ENCODE assay signal across 12 cellular contexts in the genomic region with DNA sequence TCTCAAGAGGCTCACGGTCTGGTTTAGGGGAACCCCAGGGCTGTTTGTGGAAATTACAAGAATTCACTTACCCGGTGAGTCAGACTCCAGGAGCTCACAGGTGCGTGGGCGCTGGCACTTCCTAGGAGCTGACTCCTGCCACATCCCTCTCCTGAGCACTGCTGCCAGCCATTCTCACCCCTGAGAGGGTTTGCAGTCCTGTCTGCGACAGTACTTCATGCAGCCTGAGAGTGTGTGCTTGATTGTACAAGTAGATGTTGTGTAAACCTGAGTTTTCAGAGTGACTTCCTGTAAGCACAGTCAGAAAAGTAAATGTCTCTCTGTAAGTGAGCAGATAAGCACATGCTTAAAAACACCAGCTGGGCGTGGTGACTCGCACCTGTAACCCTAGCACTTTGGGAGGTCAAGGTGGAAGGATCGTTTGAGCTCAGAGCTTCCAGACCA. TPM values are rescaled to one million over a fixed set of nuclear protein-coding genes. Genes with fewer than 3 reads are reported as not detected.
DNase-seq lines count a peak whose midpoint lies in the region; ATAC-seq and TF ChIP-seq lines count a peak whose summit lies in the region.
"Had no signal": no experiment of that assay in that cellular context is flagged by ENCODE, and none has a peak within 500 bp of the region (broad histone marks: within the 10 kb centered on the region; RNA-seq: fewer than 3 reads in every experiment).

No MANE protein-coding gene starts in this region.

- H3K79me2 ChIP-seq in Karpas-422 (ENCODE audit: low read length), result no peaks in the 10 kb centered on the region

- H3K36me3 Mint-ChIP-seq in progenitor cell of endocrine pancreas (ENCODE audit: insufficient read depth), result peaks cover 11% of the 10 kb centered on the region

- H3K27me3 ChIP-seq in Karpas-422 (ENCODE audit: low read length), result no peaks in the 10 kb centered on the region
- H3K27me3 ChIP-seq: testis had no signal

- ATAC-seq in HG02678 (IDR thresholded peaks at IDR 0.05; ENCODE audit: unreplicated experiment), result no peak
- ATAC-seq in HG03520 (IDR thresholded peaks at IDR 0.05; ENCODE audit: unreplicated experiment), result no peak

- no peak overlapping the region for H3K4me3 ChIP-seq in Karpas-422 (ENCODE audit: low read length)
- H3K4me3 ChIP-seq: testis had no signal

- no peaks in the 10 kb centered on the region for H4K20me1 ChIP-seq in Karpas-422 (ENCODE audit: insufficient read depth, low read depth, low read length)

- no peaks in the 10 kb centered on the region for H3K4me1 Mint-ChIP-seq in progenitor cell of endocrine pancreas (ENCODE audit: low read depth)
- H3K4me1 Mint-ChIP-seq: neural crest cell had no signal

- H3K9me3 Mint-ChIP-seq in progenitor cell of endocrine pancreas (ENCODE audit: low read depth), result no peaks in the 10 kb centered on the region
- H3K9me3 Mint-ChIP-seq: neural crest cell had no signal

- no peak overlapping the region for H3K9ac ChIP-seq in Karpas-422 (ENCODE audit: low read length)

- no peaks in the 10 kb centered on the region for H3K27me3 Mint-ChIP-seq in progenitor cell of endocrine pancreas

- H2AFZ ChIP-seq in Karpas-422 (ENCODE audit: low read length), result no peak overlapping the region

- no peak overlapping the region for H3K27ac ChIP-seq in Karpas-422 (ENCODE audit: low read length)
- H3K27ac ChIP-seq: testis had no signal

- DNase-seq in Karpas-422 (peak; percentile 55), head of caudate nucleus (peak; percentile 40 to 93 (median 76)), progenitor cell of endocrine pancreas (ENCODE audit: low spot score, unreplicated experiment) (no peak), NCI-H2171 treated with DMSO at 0.1 percent for 48 hours (lab: John Stamatoyannopoulos, UW) (no peak)
- DNase-seq in activated CD4-positive, alpha-beta T cell treated with anti-CD3 and anti-CD28 coated beads, Interleukin-2, amount 50 U/mL, for 48 hours, result peak; percentile 77 to 84
- peak; percentile 27 for DNase-seq in stimulated activated CD8-positive, alpha-beta memory T cell treated with anti-CD3 and anti-CD28 coated beads, Interleukin-7, amount 100 ng/mL, for 24 hours (ENCODE audit: low read depth)
- DNase-seq: NCI-H345, T-helper 9 cell, testis had no signal

- H3K9me3 ChIP-seq in Karpas-422 (ENCODE audit: low read length), result no peaks in the 10 kb centered on the region
- H3K9me3 ChIP-seq: testis had no signal

- H3K4me1 ChIP-seq in Karpas-422 (ENCODE audit: low read length), result no peaks in the 10 kb centered on the region
- H3K4me1 ChIP-seq: testis had no signal

- no peak overlapping the region for H3K4me2 ChIP-seq in Karpas-422 (ENCODE audit: low read depth, low read length, poor library complexity, severe bottlenecking)

- no peaks in the 10 kb centered on the region for H3K9me2 ChIP-seq in Karpas-422 (replicated peaks; ENCODE audit: insufficient read depth, low read length)

- H3K4me3 Mint-ChIP-seq in progenitor cell of endocrine pancreas (ENCODE audit: low read depth), result no peak overlapping the region
- H3K4me3 Mint-ChIP-seq: neural crest cell had no signal

- intact Hi-C loops in head of caudate nucleus (cut with DNase I), result no loop called here

- no peak for TF ChIP-seq CTCF in progenitor cell of endocrine pancreas (IDR thresholded peaks at IDR 0.05; ENCODE audit: unreplicated experiment)

- peaks cover 19% of the 10 kb centered on the region for H3K36me3 ChIP-seq in Karpas-422 (ENCODE audit: insufficient read depth, low read length)

- H3K27ac Mint-ChIP-seq in progenitor cell of endocrine pancreas, result no peak overlapping the region

RNA-seq across cellular contexts. Expression of a gene that starts 8.1 kb away (rescaled TPM):
- total RNA-seq in Karpas-422 (2014; rRNA removed; shearing (Covaris generic); ENCODE audit: low replicate concordance), result 78.6 and 136 TPM in 2 replicates
- total RNA-seq in progenitor cell of endocrine pancreas, result 51.7 and 52.9 TPM in 2 replicates

RNA-seq across cellular contexts. Expression of a gene that starts 10.8 kb away (rescaled TPM):
- 1.8 and 5.1 TPM in 2 replicates for total RNA-seq in Karpas-422 (2014; rRNA removed; shearing (Covaris generic); ENCODE audit: low replicate concordance)
- total RNA-seq in progenitor cell of endocrine pancreas, result 0.17 and 0.20 TPM in 2 replicates

RNA-seq across cellular contexts. Expression of a gene that starts 26.6 kb away (rescaled TPM):
- total RNA-seq in Karpas-422 (2014; rRNA removed; shearing (Covaris generic); ENCODE audit: low replicate concordance), result not detected in 2 replicates
- not detected in 2 replicates for total RNA-seq in progenitor cell of endocrine pancreas
- total RNA-seq: neural crest cell had no signal

RNA-seq across cellular contexts. Expression of a gene that starts 29.0 kb away (rescaled TPM):
- 65.1 and 67.6 TPM in 2 replicates for total RNA-seq in Karpas-422 (2014; rRNA removed; shearing (Covaris generic); ENCODE audit: low replicate concordance)
- 17.9 and 19.2 TPM in 2 replicates for total RNA-seq in progenitor cell of endocrine pancreas

RNA-seq across cellular contexts. Expression of a gene that starts 29.6 kb away (rescaled TPM):
- 4.5 and 9.1 TPM in 2 replicates for total RNA-seq in Karpas-422 (2014; rRNA removed; shearing (Covaris generic); ENCODE audit: low replicate concordance)
- not detected in 2 replicates for total RNA-seq in progenitor cell of endocrine pancreas
- total RNA-seq: neural crest cell had no signal

Comparison
In these comparisons a context has a peak if more than half of its experiments do, and no peak if none do; other contexts are left out.
1. DNase-seq: peak in Karpas-422 (single experiment), activated CD4-positive, alpha-beta T cell treated with anti-CD3 and anti-CD28 coated beads, Interleukin-2, amount 50 U/mL, for 48 hours (2 of 2), head of caudate nucleus (42 of 42) and stimulated activated CD8-positive, alpha-beta memory T cell treated with anti-CD3 and anti-CD28 coated beads, Interleukin-7, amount 100 ng/mL, for 24 hours (single experiment); none in progenitor cell of endocrine pancreas (single experiment) and NCI-H2171 treated with DMSO at 0.1 percent for 48 hours (single experiment).